1 cellular context compared by ENCODE assay signal in the genomic region with DNA sequence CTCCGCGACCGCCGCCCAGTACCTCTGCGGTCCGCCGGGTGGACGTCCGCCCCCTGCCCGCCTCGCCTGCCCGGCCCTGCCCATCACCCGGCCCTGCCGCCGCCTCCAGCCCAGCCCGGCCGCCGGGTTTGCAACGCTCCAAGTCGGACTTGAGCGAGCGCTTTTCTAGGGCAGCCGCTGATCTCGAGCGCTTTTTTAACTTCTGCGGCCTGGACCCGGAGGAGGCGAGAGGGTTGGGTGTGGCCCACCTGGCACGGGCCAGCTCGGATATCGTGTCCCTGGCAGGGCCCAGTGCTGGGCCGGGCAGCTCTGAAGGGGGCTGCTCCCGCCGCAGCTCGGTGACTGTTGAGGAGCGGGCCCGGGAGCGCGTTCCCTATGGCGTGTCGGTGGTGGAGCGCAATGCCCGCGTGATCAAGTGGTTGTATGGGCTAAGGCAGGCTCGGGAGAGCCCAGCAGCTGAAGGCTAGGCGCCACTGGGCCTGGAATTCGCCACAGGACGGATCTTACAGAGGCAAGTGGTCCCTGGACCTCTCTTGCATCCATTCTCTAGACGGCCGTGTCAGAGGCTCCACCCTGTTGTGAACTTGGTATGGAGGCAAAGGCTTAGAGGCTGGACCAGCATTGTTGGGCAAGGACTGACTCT.
TF ChIP-seq lines count a peak whose summit lies in the region.

No MANE protein-coding gene starts in this region.

TF ChIP-seq in GM23338, 12 proteins besides CTCF, POLR2A, EP300 and RAD21 (continued from another document):
- TF ChIP-seq ETS1 (IDR thresholded peaks at IDR 0.05) (no peak), CREB1 (CRISPR knock-in tag; IDR thresholded peaks at IDR 0.05; ENCODE audit: low read depth) (no peak), EZH2 (IDR thresholded peaks at IDR 0.05; ENCODE audit: low read depth, unreplicated experiment) (no peak), STAT1 (IDR thresholded peaks at IDR 0.05; ENCODE audit: unreplicated experiment) (no peak), NANOG (IDR thresholded peaks at IDR 0.05; ENCODE audit: borderline replicate concordance) (no peak), ZNF462 (CRISPR knock-in tag; IDR thresholded peaks at IDR 0.05) (no peak), EZH2phosphoT487 (IDR thresholded peaks at IDR 0.05; ENCODE audit: unreplicated experiment) (no peak), JUNB (IDR thresholded peaks at IDR 0.05; ENCODE audit: unreplicated experiment) (no peak), ZNF331 (CRISPR knock-in tag; IDR thresholded peaks at IDR 0.05; ENCODE audit: low read depth) (no peak), ZNF114 (CRISPR knock-in tag; IDR thresholded peaks at IDR 0.05) (no peak), POLR2AphosphoS5 (IDR thresholded peaks at IDR 0.05; ENCODE audit: low read depth) (no peak)
